In the genomic region with DNA sequence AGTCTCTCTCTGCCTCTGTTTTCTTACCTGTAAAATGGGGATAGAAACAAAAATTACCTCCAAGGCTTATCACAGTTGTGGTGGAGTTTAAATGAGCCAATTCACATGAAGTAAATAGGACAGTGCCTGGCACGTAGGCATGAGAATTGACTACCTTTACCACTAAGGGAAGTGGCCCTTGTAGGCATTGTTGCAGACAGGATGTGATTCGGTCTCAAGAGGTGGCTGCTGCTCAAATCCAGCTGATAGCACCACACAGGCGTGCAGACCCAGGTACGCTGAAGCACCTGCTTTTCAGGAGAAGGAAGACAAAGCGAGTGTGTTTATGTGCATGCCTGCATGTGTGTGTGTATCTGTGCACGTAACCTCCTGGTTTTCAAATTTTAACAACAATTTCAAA, we compare ENCODE assay signal across 19 cellular contexts.
A peak's percentile ranks its signal among the peaks of the same experiment; 100 is the strongest.
DNase-seq lines count a peak whose midpoint lies in the region; ATAC-seq and TF ChIP-seq lines count a peak whose summit lies in the region.
"Had no signal": no experiment of that assay in that cellular context is flagged by ENCODE, and none has a peak within 500 bp of the region (broad histone marks: within the 10 kb centered on the region; RNA-seq: fewer than 3 reads in every experiment).

No MANE protein-coding gene starts in this region.

- no peaks in the 10 kb centered on the region for H3K4me1 ChIP-seq in prostate gland (replicated peaks)
- H3K4me1 ChIP-seq: A549, BE2C had no signal

- TF ChIP-seq POLR2A in prostate gland (IDR thresholded peaks at IDR 0.05): no peak

- peak; percentile 35 for DNase-seq in activated naive CD4-positive, alpha-beta T cell treated with anti-CD3 and anti-CD28 coated beads, Interleukin-2, amount 10 ng/mL, durations not matched to agents 7 days and 5 days
- no peak for DNase-seq in activated naive CD4-positive, alpha-beta T cell treated with Interleukin-2 at 50 U/mL for 16 hours
- DNase-seq in NCI-H2029 (lab: John Stamatoyannopoulos, UW) (peak; percentile 95), prostate gland (ENCODE audit: low spot score) (no peak), NCI-H2196 treated with DMSO at 0.1 percent for 48 hours (lab: John Stamatoyannopoulos, UW; ENCODE audit: unreplicated experiment) (no peak)
- no peak for DNase-seq in T-helper 2 cell treated with Interferon-gamma antibody and Interleukin-4, amounts not matched to agents 5 μg/mL and 100 μg/mL, for 36 hours (ENCODE audit: low spot score)
- no peak for DNase-seq in naive thymus-derived CD8-positive, alpha-beta T cell
- DNase-seq: BE2C, GOT3, IMR-90, NCI-H1105, NCI-H146, NCI-H2081, NCI-H524, NCI-H82, OCI-M1, SHP77 had no signal

- no peaks in the 10 kb centered on the region for H3K9me3 ChIP-seq in prostate gland
- H3K9me3 ChIP-seq: A549, BE2C had no signal

- no peak overlapping the region for H3K4me3 Mint-ChIP-seq in activated naive CD4-positive, alpha-beta T cell treated with anti-CD3 and anti-CD28 coated beads, Interleukin-2, amount 10 ng/mL, durations not matched to agents 7 days and 5 days
- peak overlapping the region; percentile 7 for H3K4me3 Mint-ChIP-seq in T-helper 2 cell treated with Interferon-gamma antibody and Interleukin-4, amounts not matched to agents 5 μg/mL and 100 μg/mL, for 36 hours
- no peak overlapping the region for H3K4me3 Mint-ChIP-seq in naive thymus-derived CD8-positive, alpha-beta T cell

- intact Hi-C loops in prostate gland (cut with DNase I): no loop called here

- CTCF ChIA-PET in activated naive CD4-positive, alpha-beta T cell treated with anti-CD3 and anti-CD28 coated beads, Interleukin-2, amount 10 ng/mL, durations not matched to agents 7 days and 5 days (lab: Charles Lee): no interaction called here

- H3K9me3 Mint-ChIP-seq in activated naive CD4-positive, alpha-beta T cell treated with anti-CD3 and anti-CD28 coated beads, Interleukin-2, amount 10 ng/mL, durations not matched to agents 7 days and 5 days: peaks cover 8% of the 10 kb centered on the region
- H3K9me3 Mint-ChIP-seq in T-helper 2 cell treated with Interferon-gamma antibody and Interleukin-4, amounts not matched to agents 5 μg/mL and 100 μg/mL, for 36 hours: peaks cover 8% of the 10 kb centered on the region
- H3K9me3 Mint-ChIP-seq in naive thymus-derived CD8-positive, alpha-beta T cell: peaks cover 2 to 16% (median 7%) of the 10 kb centered on the region in 9 donors

- H3K36me3 ChIP-seq in prostate gland: no peaks in the 10 kb centered on the region
- H3K36me3 ChIP-seq: BE2C had no signal

- POLR2A ChIA-PET in naive thymus-derived CD8-positive, alpha-beta T cell (lab: Charles Lee): no interaction called here

- WGBS in prostate gland: 96% methylated on average over 6 of the region's 6 CpGs

- TF ChIP-seq CTCF in prostate gland (IDR thresholded peaks at IDR 0.05): no peak

- H3K27me3 Mint-ChIP-seq in activated naive CD4-positive, alpha-beta T cell treated with anti-CD3 and anti-CD28 coated beads, Interleukin-2, amount 10 ng/mL, durations not matched to agents 7 days and 5 days: peaks cover 80% of the 10 kb centered on the region
- peaks cover 32% of the 10 kb centered on the region for H3K27me3 Mint-ChIP-seq in T-helper 2 cell treated with Interferon-gamma antibody and Interleukin-4, amounts not matched to agents 5 μg/mL and 100 μg/mL, for 36 hours (ENCODE audit: low read depth)
- H3K27me3 Mint-ChIP-seq in naive thymus-derived CD8-positive, alpha-beta T cell: peaks cover 19 to 81% (median 25%) of the 10 kb centered on the region in 5 donors

- H3K4me3 ChIP-seq in prostate gland: no peak overlapping the region
- H3K4me3 ChIP-seq: A549 had no signal

- no peaks in the 10 kb centered on the region for H3K27me3 ChIP-seq in prostate gland (replicated peaks; ENCODE audit: insufficient read depth)
- H3K27me3 ChIP-seq: BE2C had no signal

- H3K4me1 Mint-ChIP-seq in activated naive CD4-positive, alpha-beta T cell treated with anti-CD3 and anti-CD28 coated beads, Interleukin-2, amount 10 ng/mL, durations not matched to agents 7 days and 5 days: peaks cover 17% of the 10 kb centered on the region
- H3K4me1 Mint-ChIP-seq in T-helper 2 cell treated with Interferon-gamma antibody and Interleukin-4, amounts not matched to agents 5 μg/mL and 100 μg/mL, for 36 hours (ENCODE audit: low read depth): peaks cover 27% of the 10 kb centered on the region
- no peaks in the 10 kb centered on the region for H3K4me1 Mint-ChIP-seq in naive thymus-derived CD8-positive, alpha-beta T cell

- peaks cover 3% of the 10 kb centered on the region for H3K36me3 Mint-ChIP-seq in activated naive CD4-positive, alpha-beta T cell treated with anti-CD3 and anti-CD28 coated beads, Interleukin-2, amount 10 ng/mL, durations not matched to agents 7 days and 5 days
- no peaks in the 10 kb centered on the region for H3K36me3 Mint-ChIP-seq in T-helper 2 cell treated with Interferon-gamma antibody and Interleukin-4, amounts not matched to agents 5 μg/mL and 100 μg/mL, for 36 hours (ENCODE audit: low read depth)
- H3K36me3 Mint-ChIP-seq in naive thymus-derived CD8-positive, alpha-beta T cell: peaks cover 0 to 8% (median 3%) of the 10 kb centered on the region in 3 donors

- no peak overlapping the region for H3K27ac ChIP-seq in prostate gland
- H3K27ac ChIP-seq: A549 had no signal

- H3K27ac Mint-ChIP-seq in activated naive CD4-positive, alpha-beta T cell treated with anti-CD3 and anti-CD28 coated beads, Interleukin-2, amount 10 ng/mL, durations not matched to agents 7 days and 5 days: no peak overlapping the region
- peak overlapping the region; percentile 7 for H3K27ac Mint-ChIP-seq in T-helper 2 cell treated with Interferon-gamma antibody and Interleukin-4, amounts not matched to agents 5 μg/mL and 100 μg/mL, for 36 hours
- H3K27ac Mint-ChIP-seq in naive thymus-derived CD8-positive, alpha-beta T cell: no peak overlapping the region

- ATAC-seq in naive thymus-derived CD8-positive, alpha-beta T cell: no peak
- ATAC-seq: A549, HCT116 had no signal

Comparison
In these comparisons a context has a peak if more than half of its experiments do, and no peak if none do; other contexts are left out.
1. DNase-seq: peak in activated naive CD4-positive, alpha-beta T cell treated with anti-CD3 and anti-CD28 coated beads, Interleukin-2, amount 10 ng/mL, durations not matched to agents 7 days and 5 days (single experiment) and NCI-H2029 (single experiment); none in activated naive CD4-positive, alpha-beta T cell treated with Interleukin-2 at 50 U/mL for 16 hours (single experiment), T-helper 2 cell treated with Interferon-gamma antibody and Interleukin-4, amounts not matched to agents 5 μg/mL and 100 μg/mL, for 36 hours (single experiment), prostate gland (single experiment), naive thymus-derived CD8-positive, alpha-beta T cell (0 of 10) and NCI-H2196 treated with DMSO at 0.1 percent for 48 hours (single experiment).